1 cellular context compared by ENCODE assay signal in genomic region chrX:107718156-107718621, GRCh38.
TF ChIP-seq lines count a peak whose summit lies in the region.

No MANE protein-coding gene starts in this region.

TF ChIP-seq in endothelial cell of umbilical vein, 7 proteins besides CTCF, POLR2A, EP300 and RAD21:
- no peak for TF ChIP-seq GATA2 (IDR thresholded peaks at IDR 0.05; ENCODE audit: insufficient read depth, insufficient read length, low read depth, low read length)
- no peak for TF ChIP-seq MYC (IDR thresholded peaks at IDR 0.05; ENCODE audit: low read depth, low read length)
- TF ChIP-seq EZH2 (IDR thresholded peaks at IDR 0.05; ENCODE audit: borderline replicate concordance, low read depth, low read length, severe bottlenecking) = no peak
- no peak for TF ChIP-seq POLR2AphosphoS5 (IDR thresholded peaks at IDR 0.05; ENCODE audit: insufficient read depth, low read depth, low read length)
- TF ChIP-seq MAX (IDR thresholded peaks at IDR 0.05; ENCODE audit: insufficient read depth, insufficient read length) = no peak
- no peak for TF ChIP-seq FOS (IDR thresholded peaks at IDR 0.05; ENCODE audit: borderline replicate concordance, insufficient read depth, low read length)
- no peak for TF ChIP-seq JUN (IDR thresholded peaks at IDR 0.05; ENCODE audit: borderline replicate concordance, insufficient read depth, insufficient read length, low read depth)
